32 cellular contexts compared by ENCODE assay signal in genomic region chr16:78918805-78919204, GRCh38.
"Had no signal": no experiment of that assay in that cellular context is flagged by ENCODE, and none has a peak within 500 bp of the region (broad histone marks: within the 10 kb centered on the region; RNA-seq: fewer than 3 reads in every experiment).

No MANE protein-coding gene starts in this region.

- DNase-seq: activated B cell treated with CpG ODN at 0.5 μM for 24 hours; activated CD4-positive, alpha-beta T cell treated with anti-CD3 and anti-CD28 coated beads, Interleukin-2, amount 10 ng/mL, durations not matched to agents 7 days and 5 days; activated CD8-positive, alpha-beta memory T cell treated with anti-CD3 and anti-CD28 coated beads for 24 hours; activated CD8-positive, alpha-beta T cell treated with anti-CD3 and anti-CD28 coated beads for 36 hours; activated effector memory CD4-positive, alpha-beta T cell treated with Interleukin-2 at 50 U/mL for 16 hours; activated gamma-delta T cell treated with Interleukin-2 at 50 U/mL for 16 hours; activated naive CD4-positive, alpha-beta T cell treated with anti-CD3 and anti-CD28 coated beads, Interleukin-2, amount 50 U/mL, for 16 hours; activated naive CD8-positive, alpha-beta T cell treated with anti-CD3 and anti-CD28 coated beads for 36 hours; activated naive CD8-positive, alpha-beta T cell treated with anti-CD3 and anti-CD28 coated beads, Interleukin-2, amount 50 U/mL, for 24 hours; activated T-cell treated with anti-CD3 and anti-CD28 coated beads, Interleukin-2, amount 50 U/mL, for 48 hours; adrenal gland; amygdala; aorta; body of pancreas; caudate nucleus; cortex of kidney; dermis blood vessel endothelial cell; effector CD4-positive, alpha-beta T cell; effector memory CD8-positive, alpha-beta T cell; erythroblast; foreskin keratinocyte; gastrocnemius medialis; glutamatergic neuron; heart left ventricle; SK-N-SH; SW 1271; T-cell; T1000; WERI-Rb-1 had no signal

- H3K4me3 Mint-ChIP-seq: activated B cell treated with CpG ODN at 0.5 μM for 24 hours; activated CD4-positive, alpha-beta T cell treated with anti-CD3 and anti-CD28 coated beads, Interleukin-2, amount 10 ng/mL, durations not matched to agents 7 days and 5 days; activated CD8-positive, alpha-beta T cell treated with anti-CD3 and anti-CD28 coated beads for 36 hours; activated naive CD8-positive, alpha-beta T cell treated with anti-CD3 and anti-CD28 coated beads for 36 hours; activated naive CD8-positive, alpha-beta T cell treated with anti-CD3 and anti-CD28 coated beads, Interleukin-2, amount 50 U/mL, for 24 hours; effector memory CD8-positive, alpha-beta T cell; T-cell; T-helper 1 cell treated with Interleukin-12 subunit alpha and Interleukin-12 subunit beta and Interleukin-4 antibody, amounts not matched to agents 30 μg/mL and 1 μg/mL, for 36 hours; T-helper 2 cell treated with Interferon-gamma antibody and Interleukin-4, amounts not matched to agents 5 μg/mL and 100 μg/mL, for 36 hours had no signal

- H3K4me1 Mint-ChIP-seq: activated B cell treated with CpG ODN at 0.5 μM for 24 hours; activated naive CD8-positive, alpha-beta T cell treated with anti-CD3 and anti-CD28 coated beads for 36 hours had no signal

- H3K27ac Mint-ChIP-seq: activated B cell treated with CpG ODN at 0.5 μM for 24 hours; activated CD4-positive, alpha-beta T cell treated with anti-CD3 and anti-CD28 coated beads, Interleukin-2, amount 10 ng/mL, durations not matched to agents 7 days and 5 days; activated CD8-positive, alpha-beta T cell treated with anti-CD3 and anti-CD28 coated beads for 36 hours; activated naive CD8-positive, alpha-beta T cell treated with anti-CD3 and anti-CD28 coated beads for 36 hours; activated naive CD8-positive, alpha-beta T cell treated with anti-CD3 and anti-CD28 coated beads, Interleukin-2, amount 50 U/mL, for 24 hours; effector memory CD8-positive, alpha-beta T cell; T-cell; T-helper 1 cell treated with Interleukin-12 subunit alpha and Interleukin-12 subunit beta and Interleukin-4 antibody, amounts not matched to agents 30 μg/mL and 1 μg/mL, for 36 hours; T-helper 2 cell treated with Interferon-gamma antibody and Interleukin-4, amounts not matched to agents 5 μg/mL and 100 μg/mL, for 36 hours had no signal

- H3K27me3 Mint-ChIP-seq: activated B cell treated with CpG ODN at 0.5 μM for 24 hours; activated CD4-positive, alpha-beta T cell treated with anti-CD3 and anti-CD28 coated beads, Interleukin-2, amount 10 ng/mL, durations not matched to agents 7 days and 5 days; activated CD8-positive, alpha-beta T cell treated with anti-CD3 and anti-CD28 coated beads for 36 hours; activated naive CD8-positive, alpha-beta T cell treated with anti-CD3 and anti-CD28 coated beads for 36 hours; activated naive CD8-positive, alpha-beta T cell treated with anti-CD3 and anti-CD28 coated beads, Interleukin-2, amount 50 U/mL, for 24 hours; effector memory CD8-positive, alpha-beta T cell; T-cell had no signal

- ATAC-seq: activated CD4-positive, CD25-positive, alpha-beta regulatory T cell treated with anti-CD3 and anti-CD28 coated beads, Interleukin-2, amount 50 U/mL, for 24 hours; activated CD8-positive, alpha-beta T cell treated with anti-CD3 and anti-CD28 coated beads for 36 hours; activated naive CD8-positive, alpha-beta T cell treated with anti-CD3 and anti-CD28 coated beads, Interleukin-2, amount 50 U/mL, for 24 hours; body of pancreas; effector memory CD8-positive, alpha-beta T cell; foreskin keratinocyte; gastrocnemius medialis; heart left ventricle; T-cell had no signal
